ENCODE assay signal across 24 cellular contexts in genomic region chr12:96409734-96410133, GRCh38.
"Had no signal": no experiment of that assay in that cellular context is flagged by ENCODE, and none has a peak within 500 bp of the region (broad histone marks: within the 10 kb centered on the region; RNA-seq: fewer than 3 reads in every experiment).

No MANE protein-coding gene starts in this region.

- H3K27ac ChIP-seq: gastrocnemius medialis, left lung, lower lobe of right lung, right atrium auricular region, thyroid gland, upper lobe of left lung had no signal

- H3K4me1 ChIP-seq: gastrocnemius medialis, right atrium auricular region, thyroid gland had no signal

- H3K9me3 ChIP-seq: gastrocnemius medialis, left lung, lower lobe of right lung, right atrium auricular region, thyroid gland, upper lobe of left lung had no signal

- H3K4me3 ChIP-seq: gastrocnemius medialis, left lung, lower lobe of right lung, right atrium auricular region, smooth muscle cell, thyroid gland, upper lobe of left lung had no signal

- DNase-seq: activated CD4-positive, alpha-beta T cell treated with anti-CD3 and anti-CD28 coated beads for 36 hours; activated CD4-positive, CD25-positive, alpha-beta regulatory T cell; activated effector memory CD4-positive, alpha-beta T cell treated with Interleukin-2 at 50 U/mL for 16 hours; activated naive CD4-positive, alpha-beta T cell treated with Interleukin-2 at 50 U/mL for 16 hours; anterior cingulate cortex; dermis blood vessel endothelial cell; effector CD8-positive, alpha-beta T cell; gastrocnemius medialis; glutamatergic neuron; left lung; lower lobe of right lung; mesenchymal stem cell; naive thymus-derived CD8-positive, alpha-beta T cell; stimulated activated CD4-positive, alpha-beta T cell treated with anti-CD3 and anti-CD28 coated beads, Interleukin-1b, Interleukin-23, amount 100 ng/mL, for 48 hours; stimulated activated CD4-positive, alpha-beta T cell treated with anti-CD3 and anti-CD28 coated beads, Interleukin-4, amount 100 ng/mL, for 4 hours; stimulated activated CD8-positive, alpha-beta memory T cell treated with anti-CD3 and anti-CD28 coated beads, Interleukin-4, amount 100 ng/mL, for 48 hours; stimulated activated naive CD8-positive, alpha-beta T cell treated with anti-CD3 and anti-CD28 coated beads, Interleukin-15, amount 100 ng/mL, for 72 hours; substantia nigra; T1000; thyroid gland; upper lobe of left lung had no signal

- ATAC-seq: activated CD4-positive, alpha-beta T cell treated with anti-CD3 and anti-CD28 coated beads for 36 hours; gastrocnemius medialis; left lung; lower lobe of right lung; naive thymus-derived CD8-positive, alpha-beta T cell; stimulated activated memory B cell treated with anti-CD40 and anti-IgM and Interleukin-4, amounts not matched to agents 10 μg/mL and 1 μg/mL and 100 μg/mL, for 72 hours; stimulated activated naive CD8-positive, alpha-beta T cell treated with anti-CD3 and anti-CD28 coated beads, Interleukin-15, amount 100 ng/mL, for 72 hours had no signal

- H3K36me3 ChIP-seq: gastrocnemius medialis, left lung, lower lobe of right lung, right atrium auricular region, thyroid gland, upper lobe of left lung had no signal

- H3K27me3 ChIP-seq: gastrocnemius medialis, left lung, right atrium auricular region, thyroid gland, upper lobe of left lung had no signal
